ENCODE assay signal across 16 cellular contexts in genomic region chr1:203915811-203916210, GRCh38. TPM values are rescaled to one million over a fixed set of nuclear protein-coding genes. Genes with fewer than 3 reads are reported as not detected.
DNase-seq lines count a peak whose midpoint lies in the region; ATAC-seq, FAIRE-seq and TF ChIP-seq lines count a peak whose summit lies in the region.
"Had no signal": no experiment of that assay in that cellular context is flagged by ENCODE, and none has a peak within 500 bp of the region (broad histone marks: within the 10 kb centered on the region; RNA-seq: fewer than 3 reads in every experiment).

No MANE protein-coding gene starts in this region.

- no peaks in the 10 kb centered on the region for H3K36me3 ChIP-seq in PC-3 (ENCODE audit: low read depth, low read length)
- no peaks in the 10 kb centered on the region for H3K36me3 ChIP-seq in keratinocyte (ENCODE audit: control insufficient read depth in 2 of 2, extremely low read depth in 1 of 2, insufficient read depth in 2 of 2, low read length in 2 of 2)
- H3K36me3 ChIP-seq: neutrophil had no signal

- BruUV-seq in PC-3 (replicated peaks; lab: Mats Ljungman, UMichigan), result no TSS peak

- dilution Hi-C loops in keratinocyte (cut with MboI; ENCODE audit: extremely low pct_ligation_motif_present, low sequenced_read_pairs), result no loop called here

- H4K20me1 ChIP-seq in PC-3 (ENCODE audit: low read length) (no peaks in the 10 kb centered on the region), keratinocyte (ENCODE audit: control insufficient read depth, extremely low read depth, insufficient read depth, low read length) (no peaks in the 10 kb centered on the region)

- POLR2A ChIA-PET in PC-3 (lab: Charles Lee; ENCODE audit: unreplicated experiment), result interaction anchor here (0.6 kb wide), 1 partner anchor 502 kb away, joined by 4 read pairs; no protein-coding TSS in a partner anchor

- H3K9me1 ChIP-seq in keratinocyte (ENCODE audit: control insufficient read depth, extremely low read depth, insufficient read depth, low read length), result no peaks in the 10 kb centered on the region

- no peaks in the 10 kb centered on the region for H3K9me3 ChIP-seq in PC-3 (ENCODE audit: low read length)
- H3K9me3 ChIP-seq in keratinocyte (ENCODE audit: control insufficient read depth, low read depth, low read length), result no peaks in the 10 kb centered on the region
- H3K9me3 ChIP-seq: neutrophil had no signal

- H3K27me3 ChIP-seq in PC-3 (ENCODE audit: low read length) (no peaks in the 10 kb centered on the region), keratinocyte (ENCODE audit: control insufficient read depth, extremely low read depth, insufficient read depth, low read length) (no peaks in the 10 kb centered on the region)
- H3K27me3 ChIP-seq: neutrophil had no signal

- H3K9ac ChIP-seq in PC-3 (ENCODE audit: low read length) (no peak overlapping the region), keratinocyte (ENCODE audit: control insufficient read depth, extremely low read depth, insufficient read depth, low read length) (no peak overlapping the region)

- no peaks in the 10 kb centered on the region for H3F3A ChIP-seq in PC-3 (ENCODE audit: low read length, unreplicated experiment)

- TF ChIP-seq CTCF in AG10803 (conservative IDR thresholded peaks at IDR 0.05; ENCODE audit: low read length) (no peak), PC-3 (conservative IDR thresholded peaks at IDR 0.05; ENCODE audit: low read depth, low read length) (no peak), astrocyte of the spinal cord (IDR thresholded peaks at IDR 0.05; ENCODE audit: low read depth, low read length) (no peak), keratinocyte (optimal IDR thresholded peaks at IDR 0.05 in 1 of 3, IDR thresholded peaks at IDR 0.05 in 1 of 3, conservative IDR thresholded peaks at IDR 0.05 in 1 of 3; ENCODE audit: extremely low read depth in 1 of 3, insufficient read depth in 2 of 3, low read length in 3 of 3) (no peak)

- FAIRE-seq in keratinocyte (lab: Jason Lieb, UNC), result no peak

- H3K9me2 ChIP-seq in PC-3 (replicated peaks; ENCODE audit: low read length), result no peaks in the 10 kb centered on the region

- no peak overlapping the region for H2AFZ ChIP-seq in PC-3 (ENCODE audit: low read length)
- H2AFZ ChIP-seq in keratinocyte (ENCODE audit: control insufficient read depth, low read length), result peak overlapping the region; percentile 40

- no peak overlapping the region for H3K4me3 ChIP-seq in AG10803 (ENCODE audit: low read length)
- H3K4me3 ChIP-seq in PC-3 (ENCODE audit: low read length), result no peak overlapping the region
- no peak overlapping the region for H3K4me3 ChIP-seq in astrocyte of the spinal cord (ENCODE audit: low read depth, low read length)
- no peak overlapping the region for H3K4me3 ChIP-seq in keratinocyte (ENCODE audit: control insufficient read depth in 2 of 3, extremely low read depth in 1 of 3, insufficient read depth in 2 of 3, low read depth in 1 of 3, low read length in 3 of 3)

- peak overlapping the region; percentile 37 for H3K27ac ChIP-seq in PC-3 (ENCODE audit: low read length)
- H3K27ac ChIP-seq in keratinocyte (ENCODE audit: control insufficient read depth, insufficient read depth, low read length), result no peak overlapping the region
- H3K27ac ChIP-seq: neutrophil had no signal

- peak; percentile 86 for ATAC-seq in PC-3
- ATAC-seq in HG02870 (IDR thresholded peaks at IDR 0.05; ENCODE audit: unreplicated experiment), result no peak

- H3K79me2 ChIP-seq in PC-3 (ENCODE audit: low read length), result no peaks in the 10 kb centered on the region
- no peaks in the 10 kb centered on the region for H3K79me2 ChIP-seq in keratinocyte (ENCODE audit: control insufficient read depth, insufficient read depth, low read length)

- H3K4me1 ChIP-seq in PC-3 (ENCODE audit: insufficient read depth, low read length), result peaks cover 17% of the 10 kb centered on the region
- no peaks in the 10 kb centered on the region for H3K4me1 ChIP-seq in keratinocyte (ENCODE audit: control insufficient read depth, extremely low read depth, insufficient read depth, low read length)
- H3K4me1 ChIP-seq: Caco-2 had no signal

- DNase-seq in AG10803 (ENCODE audit: low read depth) (peak; percentile 57), PC-3 (peak; percentile 69), astrocyte of the spinal cord (ENCODE audit: low read depth, low spot score) (peak; percentile 52), keratinocyte (ENCODE audit: low read depth, low spot score) (no peak), SKM-1 (lab: John Stamatoyannopoulos, UW; ENCODE audit: unreplicated experiment) (no peak), SHP77 (lab: John Stamatoyannopoulos, UW) (no peak), D341Med (ENCODE audit: low spot score) (no peak)
- DNase-seq: activated CD4-positive, alpha-beta T cell treated with anti-CD3 and anti-CD28 coated beads, Interleukin-2, amount 10 ng/mL, durations not matched to agents 7 days and 5 days; activated gamma-delta T cell treated with Interleukin-2 at 50 U/mL for 16 hours; aorta; Caco-2; cortex of kidney; NCI-H1417 treated with DMSO at 0.1 percent for 48 hours; stimulated activated naive CD4-positive, alpha-beta T cell had no signal

- CTCF ChIA-PET in PC-3 (lab: Charles Lee), result interaction anchor here (1.2 kb wide), 1 partner anchor 45 kb away, joined by 10 read pairs; no protein-coding TSS in a partner anchor

- in situ Hi-C loops in astrocyte of the spinal cord (cut with HindIII; ENCODE audit: low sequenced_read_pairs), result no loop called here

- intact Hi-C loops in PC-3 (cut with micrococcal nuclease), result no loop called here

- peak overlapping the region; percentile 20; the same call in 1 of the 2 replicates for H3K4me2 ChIP-seq in PC-3 (ENCODE audit: low read length)
- no peak overlapping the region for H3K4me2 ChIP-seq in keratinocyte (ENCODE audit: control insufficient read depth, extremely low read depth, insufficient read depth, low read depth, low read length)

RNA-seq across cellular contexts. Expression of gene SNRPE, which starts 54.4 kb away (rescaled TPM):
- 167 and 187 TPM in 2 replicates for total RNA-seq in PC-3 (2014; rRNA removed)
- polyA plus RNA-seq in keratinocyte, result 108 to 303 TPM (median 235 TPM) in 3 replicates
- 93.0 TPM for polyA plus RNA-seq in keratinocyte (2011; ENCODE audit: low read depth)
- polyA plus RNA-seq in keratinocyte (2011; cell fraction: cytosol; rRNA removed), result 209 and 302 TPM in 2 replicates
- polyA plus RNA-seq in keratinocyte (2011; cell fraction: nucleus; rRNA removed), result 76.1 and 116 TPM in 2 replicates
- 113 and 215 TPM in 2 replicates for polyA plus RNA-seq in keratinocyte (2012; ENCODE audit: low replicate concordance)
- 9.6 to 91.0 TPM (median 30.8 TPM) in 3 replicates for polyA minus RNA-seq in keratinocyte
- polyA minus RNA-seq in keratinocyte (2011; cell fraction: cytosol; rRNA and poly(A)+ RNA removed), result 23.0 TPM
- polyA minus RNA-seq in keratinocyte (2011; cell fraction: nucleus; rRNA and poly(A)+ RNA removed), result 6.6 and 13.9 TPM in 2 replicates

Comparison
In these comparisons a context has a peak if more than half of its experiments do, and no peak if none do; other contexts are left out.
1. DNase-seq: peak in AG10803 (single experiment), PC-3 (single experiment) and astrocyte of the spinal cord (single experiment); none in keratinocyte (single experiment), SKM-1 (single experiment), SHP77 (0 of 2) and D341Med (single experiment).